In the genomic region with DNA sequence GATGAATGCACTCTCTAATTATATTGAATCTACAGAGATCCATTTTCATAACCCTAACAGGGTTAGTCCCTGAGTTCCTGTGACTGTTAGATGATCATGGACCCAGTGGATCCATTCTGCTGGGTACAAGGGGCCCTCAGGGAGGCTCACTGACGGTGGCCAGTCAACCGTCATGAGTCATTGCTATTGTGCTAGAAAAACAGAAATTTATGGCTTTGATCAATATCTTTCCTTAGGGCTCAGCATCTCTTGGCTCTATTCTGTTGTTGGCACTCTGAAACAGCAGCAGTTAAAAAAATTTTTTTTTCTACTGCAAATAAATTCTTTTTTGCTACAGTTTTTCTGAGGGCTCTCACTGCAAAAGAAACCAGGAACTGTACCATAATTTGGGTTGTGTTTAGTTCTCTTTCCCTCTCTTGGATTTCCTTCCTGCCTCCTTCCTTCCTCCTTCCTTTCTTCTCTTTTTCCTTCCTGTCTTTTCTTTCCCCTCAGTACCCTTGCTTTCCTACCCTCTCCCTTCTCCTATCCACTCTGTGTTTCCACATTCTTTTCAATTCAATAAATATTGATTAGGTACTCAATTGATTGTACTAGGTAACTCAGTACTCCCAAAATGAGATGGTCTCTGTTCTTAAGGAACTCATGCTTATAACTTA, we compare ENCODE assay signal across 23 cellular contexts.
"Had no signal": no experiment of that assay in that cellular context is flagged by ENCODE, and none has a peak within 500 bp of the region (broad histone marks: within the 10 kb centered on the region; RNA-seq: fewer than 3 reads in every experiment).

No MANE protein-coding gene starts in this region.

- H3K27ac ChIP-seq: tibial artery had no signal

- ATAC-seq: left lobe of liver; stimulated activated naive CD8-positive, alpha-beta T cell treated with anti-CD3 and anti-CD28 coated beads, Interleukin-15, Interleukin-2, amounts not matched to agents 100 U/mL and 50 U/mL, for 24 hours had no signal

- H3K4me1 ChIP-seq: tibial artery had no signal

- H3K36me3 ChIP-seq: tibial artery had no signal

- H3K9me3 Mint-ChIP-seq: activated B cell treated with CpG ODN at 0.5 μM for 24 hours; activated CD4-positive, alpha-beta memory T cell treated with anti-CD3 and anti-CD28 coated beads for 36 hours; activated naive CD8-positive, alpha-beta T cell treated with anti-CD3 and anti-CD28 coated beads for 36 hours; endodermal cell; nephron; T-helper 2 cell treated with Interferon-gamma antibody and Interleukin-4, amounts not matched to agents 5 μg/mL and 100 μg/mL, for 36 hours had no signal

- H3K36me3 Mint-ChIP-seq: activated CD4-positive, alpha-beta memory T cell treated with anti-CD3 and anti-CD28 coated beads for 36 hours; activated naive CD8-positive, alpha-beta T cell treated with anti-CD3 and anti-CD28 coated beads for 36 hours had no signal

- H3K4me1 Mint-ChIP-seq: activated B cell treated with CpG ODN at 0.5 μM for 24 hours; activated naive CD8-positive, alpha-beta T cell treated with anti-CD3 and anti-CD28 coated beads for 36 hours had no signal

- H3K4me3 Mint-ChIP-seq: activated B cell treated with CpG ODN at 0.5 μM for 24 hours; activated CD4-positive, alpha-beta memory T cell treated with anti-CD3 and anti-CD28 coated beads for 36 hours; activated naive CD8-positive, alpha-beta T cell treated with anti-CD3 and anti-CD28 coated beads for 36 hours; endodermal cell; nephron; T-helper 2 cell treated with Interferon-gamma antibody and Interleukin-4, amounts not matched to agents 5 μg/mL and 100 μg/mL, for 36 hours had no signal

- FAIRE-seq: colon, frontal cortex, kidney, TTC549 had no signal

- H3K9me3 ChIP-seq: tibial artery had no signal

- H3K4me3 ChIP-seq: lung, tibial artery had no signal

- H3K27ac Mint-ChIP-seq: activated B cell treated with CpG ODN at 0.5 μM for 24 hours; activated CD4-positive, alpha-beta memory T cell treated with anti-CD3 and anti-CD28 coated beads for 36 hours; activated naive CD8-positive, alpha-beta T cell treated with anti-CD3 and anti-CD28 coated beads for 36 hours; endodermal cell; T-helper 2 cell treated with Interferon-gamma antibody and Interleukin-4, amounts not matched to agents 5 μg/mL and 100 μg/mL, for 36 hours had no signal

- DNase-seq: activated B cell treated with CpG ODN at 0.5 μM for 24 hours; activated CD4-positive, alpha-beta memory T cell treated with anti-CD3 and anti-CD28 coated beads for 36 hours; activated CD4-positive, alpha-beta T cell treated with anti-CD3 and anti-CD28 coated beads for 4 hours; activated naive CD8-positive, alpha-beta T cell treated with anti-CD3 and anti-CD28 coated beads for 36 hours; amniotic stem cell; endodermal cell; erythroblast; head of caudate nucleus; kidney; midbrain; nucleus accumbens; posterior cingulate gyrus; stimulated activated CD4-positive, alpha-beta T cell treated with anti-CD3 and anti-CD28 coated beads, Interleukin-2, amount 100 ng/mL, for 24 hours; stimulated activated naive CD8-positive, alpha-beta T cell treated with anti-CD3 and anti-CD28 coated beads, Interleukin-15, Interleukin-2, amounts not matched to agents 100 U/mL and 50 U/mL, for 24 hours; substantia nigra; tibial artery had no signal
